Comparison of ENCODE assay signal across 9 cellular contexts in the genomic region with DNA sequence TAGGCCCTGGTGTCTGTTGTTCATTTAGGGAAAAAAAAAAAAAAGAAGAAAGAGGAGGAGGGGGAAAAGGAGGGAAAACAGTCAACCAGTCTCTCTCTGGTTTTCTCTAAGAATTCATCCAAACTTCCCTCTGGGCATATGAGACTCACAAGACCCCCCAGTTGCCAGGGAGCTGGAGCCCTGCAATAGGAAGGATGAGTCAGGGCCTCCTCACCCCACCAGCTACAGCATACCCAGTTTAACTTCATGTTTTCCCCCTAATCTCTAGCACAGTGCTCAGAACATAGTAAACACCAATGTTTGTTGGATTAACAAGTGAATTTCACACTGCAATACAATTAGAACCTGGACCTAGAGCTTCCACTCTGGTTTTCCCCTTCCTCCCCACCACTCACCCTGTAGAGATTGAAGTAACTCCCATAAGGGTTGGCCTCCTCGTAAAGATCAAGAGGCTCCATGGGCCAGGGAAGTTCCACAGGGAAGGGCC. TPM values are rescaled to one million over a fixed set of nuclear protein-coding genes. Genes with fewer than 3 reads are reported as not detected.
DNase-seq lines count a peak whose midpoint lies in the region; ATAC-seq and TF ChIP-seq lines count a peak whose summit lies in the region.
"Had no signal": no experiment of that assay in that cellular context is flagged by ENCODE, and none has a peak within 500 bp of the region (broad histone marks: within the 10 kb centered on the region; RNA-seq: fewer than 3 reads in every experiment).

No MANE protein-coding gene starts in this region.

- WGBS in body of pancreas, 2 donors, result 24 to 36% methylated on average over 1 of the region's 1 CpG

- peaks cover 60% of the 10 kb centered on the region for H3K4me1 ChIP-seq in body of pancreas

- no peaks in the 10 kb centered on the region for H3K36me3 ChIP-seq in body of pancreas (replicated peaks in 1 of 2; ENCODE audit: insufficient read depth in 1 of 2, low read depth in 2 of 2)

- TF ChIP-seq CTCF in GM12875 (IDR thresholded peaks at IDR 0.05; ENCODE audit: borderline replicate concordance, insufficient read depth, low read depth, low read length) (no peak), HL-60 (IDR thresholded peaks at IDR 0.05; ENCODE audit: insufficient read depth, low read length) (no peak), body of pancreas (IDR thresholded peaks at IDR 0.05) (no peak), mesothelial cell of epicardium (IDR thresholded peaks at IDR 0.05; ENCODE audit: unreplicated experiment) (no peak)

- no peaks in the 10 kb centered on the region for H3K9me3 Mint-ChIP-seq in mesothelial cell of epicardium

- H3K9me3 ChIP-seq in body of pancreas, result no peaks in the 10 kb centered on the region

- peak overlapping the region; percentile 97 for H3K27ac Mint-ChIP-seq in mesothelial cell of epicardium

- DNase-seq in HL-60 (ENCODE audit: low read depth in 1 of 2, low spot score in 1 of 2) (no peak), body of pancreas (peak in 1 of 4 donors; percentile 37), mesothelial cell of epicardium (ENCODE audit: low spot score in 2 of 2, unreplicated experiment in 2 of 2) (no peak), DMS79 (lab: John Stamatoyannopoulos, UW) (no peak), GOT3 (lab: John Stamatoyannopoulos, UW) (no peak), 8988T (no peak), T-helper 9 cell (no peak)

- H3K4me1 Mint-ChIP-seq in mesothelial cell of epicardium, result peaks cover 53% of the 10 kb centered on the region

- intact Hi-C loops in body of pancreas (cut with DNase I), result no loop called here

- peak overlapping the region; percentile 0 for H3K4me3 ChIP-seq in GM12875 (ENCODE audit: low read depth, low read length)
- H3K4me3 ChIP-seq in HL-60 (replicated peaks; ENCODE audit: insufficient read depth, low read length), result peak overlapping the region; percentile 23
- H3K4me3 ChIP-seq in body of pancreas, result no peak overlapping the region

- TF ChIP-seq POLR2A in body of pancreas (IDR thresholded peaks at IDR 0.05), result no peak

- no peaks in the 10 kb centered on the region for H3K27me3 ChIP-seq in HL-60 (ENCODE audit: insufficient read depth, poor library complexity, severe bottlenecking)
- H3K27me3 ChIP-seq in body of pancreas, result no peaks in the 10 kb centered on the region

- H3K27ac ChIP-seq in HL-60 (replicated peaks) (peak overlapping the region; percentile 79), body of pancreas (peak overlapping the region; percentile 86 to 94 (median 90))

- ATAC-seq in body of pancreas, result no peak

- peaks cover 2% of the 10 kb centered on the region for H3K36me3 Mint-ChIP-seq in mesothelial cell of epicardium

- peak overlapping the region; percentile 51 for H3K4me3 Mint-ChIP-seq in mesothelial cell of epicardium

- no peaks in the 10 kb centered on the region for H3K27me3 Mint-ChIP-seq in mesothelial cell of epicardium (ENCODE audit: low read depth)

RNA-seq across cellular contexts. Expression of gene F11R, which starts 7.8 kb away (rescaled TPM):
- 10 to 100 TPM; 40.2 to 41.5 TPM for total RNA-seq in body of pancreas
- total RNA-seq in mesothelial cell of epicardium, result 114 to 132 TPM (median 122 TPM) in 3 replicates

RNA-seq across cellular contexts. Expression of gene TSTD1, which starts 25.6 kb away (rescaled TPM):
- total RNA-seq in body of pancreas (10 to 100 TPM; 49.4 to 90.8 TPM), mesothelial cell of epicardium (53.2 to 60.3 TPM (median 53.7 TPM) in 3 replicates)

RNA-seq across cellular contexts. Expression of gene USF1, which starts 32.6 kb away (rescaled TPM):
- total RNA-seq in body of pancreas, result 10 to 100 TPM; 32.7 to 46.5 TPM
- total RNA-seq in mesothelial cell of epicardium, result 66.4 to 68.0 TPM (median 66.6 TPM) in 3 replicates

RNA-seq across cellular contexts. Expression of gene ARHGAP30, which starts 56.5 kb away (rescaled TPM):
- total RNA-seq in body of pancreas (1 to 10 TPM; 3.1 to 4.9 TPM), mesothelial cell of epicardium (1.4 to 1.9 TPM (median 1.6 TPM) in 3 replicates)

RNA-seq across cellular contexts. Expression of gene ITLN2, which starts 58.5 kb away (rescaled TPM):
- total RNA-seq in body of pancreas (not detected), mesothelial cell of epicardium (0.41 to 0.80 TPM (median 0.72 TPM) in 3 replicates)
- total RNA-seq: NCI-H460 had no signal

Comparison
In these comparisons a context has a peak if more than half of its experiments do, and no peak if none do; other contexts are left out.
1. H3K4me3 ChIP-seq: peak in GM12875 (single experiment) and HL-60 (single experiment); none in body of pancreas (0 of 2).